ENCODE assay signal across 17 cellular contexts in the genomic region with DNA sequence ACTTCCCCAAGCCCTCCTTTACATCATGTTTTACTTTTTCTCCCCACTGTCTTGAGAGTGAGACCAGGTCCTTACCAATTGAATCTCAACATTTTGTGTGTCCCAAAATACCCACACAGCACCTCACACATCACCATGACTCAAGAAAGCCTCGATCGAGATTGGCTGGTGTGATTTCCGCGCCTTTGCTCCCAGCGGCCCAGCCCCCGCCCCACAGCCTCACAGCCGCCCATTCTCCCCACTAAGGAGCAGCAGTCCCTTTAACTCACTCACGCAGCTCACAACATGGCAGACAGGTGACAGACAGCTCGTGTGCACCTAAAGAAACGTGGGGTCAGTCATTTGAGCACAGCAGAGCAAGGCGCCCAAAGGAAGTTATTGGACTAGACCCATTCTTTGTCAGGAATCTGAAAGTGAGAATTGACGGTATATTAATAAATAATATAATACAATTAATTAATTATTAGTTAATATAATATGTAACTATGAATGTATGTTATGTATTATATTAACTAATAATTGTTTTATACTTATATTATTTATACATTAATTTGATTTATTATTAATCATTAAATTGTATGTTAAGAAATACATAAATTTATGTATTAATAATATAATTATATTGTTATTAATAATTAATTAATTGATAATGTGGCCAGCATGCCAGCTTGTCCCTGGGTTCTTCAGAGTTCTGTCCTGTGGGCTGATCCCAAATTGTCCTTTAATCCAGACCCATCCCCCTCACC.
DNase-seq lines count a peak whose midpoint lies in the region; ATAC-seq, FAIRE-seq and TF ChIP-seq lines count a peak whose summit lies in the region.
"Had no signal": no experiment of that assay in that cellular context is flagged by ENCODE, and none has a peak within 500 bp of the region (broad histone marks: within the 10 kb centered on the region; RNA-seq: fewer than 3 reads in every experiment).

No MANE protein-coding gene starts in this region.

- H3K36me3 ChIP-seq in kidney (ENCODE audit: control insufficient read depth in 1 of 2, insufficient read depth in 2 of 2, low read length in 2 of 2): no peaks in the 10 kb centered on the region
- H3K36me3 ChIP-seq: BLaER1 had no signal

- FAIRE-seq in A204.1 (lab: Jason Lieb, UNC) (peak; percentile 96), TTC549 (lab: Jason Lieb, UNC) (peak; percentile 70), colon (lab: Jason Lieb, UNC) (peak; percentile 21), kidney (lab: Jason Lieb, UNC) (peak; percentile 95)
- FAIRE-seq: GM12892, H1 had no signal

- no peak overlapping the region for H3K9ac ChIP-seq in kidney (ENCODE audit: low read length in 2 of 2)
- H3K9ac ChIP-seq: BLaER1 had no signal

- H3K4me3 ChIP-seq in kidney (ENCODE audit: low read length in 2 of 2): no peak overlapping the region
- H3K4me3 ChIP-seq: BLaER1 had no signal

- H3K27ac ChIP-seq in kidney (ENCODE audit: low read depth in 2 of 2, low read length in 2 of 2): no peak overlapping the region
- H3K27ac ChIP-seq: 22Rv1, BLaER1, HL-60 had no signal

- POLR2A ChIA-PET in GM10248 (lab: Yijun Ruan, JAX): no interaction called here

- CTCF ChIA-PET in GM10248 (lab: Yijun Ruan, JAX): no interaction called here

- DNase-seq in kidney (no peak), GM10248 (ENCODE audit: extremely low spot score) (no peak), KG1 (lab: John Stamatoyannopoulos, UW) (no peak)
- no peak for DNase-seq in activated CD4-positive, alpha-beta T cell treated with anti-CD3 and anti-CD28 coated beads for 1 hour
- DNase-seq: Calu3; CD8-positive, alpha-beta T cell; DMS79 treated with DMSO at 0.1 percent for 48 hours; H9 had no signal

- no peaks in the 10 kb centered on the region for H3K4me1 ChIP-seq in kidney (ENCODE audit: control insufficient read depth in 1 of 2, insufficient read depth in 1 of 2, low read depth in 1 of 2, low read length in 2 of 2)
- H3K4me1 ChIP-seq: BLaER1 had no signal

- no peak for ATAC-seq in HG02973 (IDR thresholded peaks at IDR 0.05; ENCODE audit: unreplicated experiment)
- ATAC-seq: CD8-positive, alpha-beta T cell had no signal

- no peaks in the 10 kb centered on the region for H3K9me3 ChIP-seq in kidney (ENCODE audit: control insufficient read depth in 1 of 2, low read length in 2 of 2)
- H3K9me3 ChIP-seq: BLaER1 had no signal

- no peak for TF ChIP-seq CTCF in kidney (IDR thresholded peaks at IDR 0.05; ENCODE audit: borderline replicate concordance, extremely low read depth, insufficient read depth)
- no peak for TF ChIP-seq CTCF in GM10248 (IDR thresholded peaks at IDR 0.05; ENCODE audit: control extremely low read depth, extremely low read depth, low read depth, missing control alignments)

- intact Hi-C loops in kidney (cut with DNase I): no loop called here
